20 cellular contexts compared by ENCODE assay signal in genomic region chr15:100049483-100049882, GRCh38.
DNase-seq lines count a peak whose midpoint lies in the region; ATAC-seq and TF ChIP-seq lines count a peak whose summit lies in the region.
"Had no signal": no experiment of that assay in that cellular context is flagged by ENCODE, and none has a peak within 500 bp of the region (broad histone marks: within the 10 kb centered on the region; RNA-seq: fewer than 3 reads in every experiment).

No MANE protein-coding gene starts in this region.

- H2BK5ac ChIP-seq in IMR-90 (ENCODE audit: low read depth, low read length, poor library complexity, severe bottlenecking): no peak overlapping the region

- no peak overlapping the region for H4K8ac ChIP-seq in IMR-90 (ENCODE audit: low read depth in 2 of 2, low read length in 2 of 2)

- no peak overlapping the region for H4K5ac ChIP-seq in IMR-90 (ENCODE audit: low read depth, low read length)

- peak overlapping the region; percentile 29 for H2AFZ ChIP-seq in IMR-90 (replicated peaks; ENCODE audit: low read length, poor library complexity)

- H3K27me3 ChIP-seq in IMR-90 (ENCODE audit: control insufficient read depth, insufficient read depth, low read length): no peaks in the 10 kb centered on the region

- H3K36me3 ChIP-seq in IMR-90 (ENCODE audit: control insufficient read depth, insufficient read depth, low read length): no peaks in the 10 kb centered on the region
- H3K36me3 ChIP-seq: BLaER1 treated with 17β-estradiol and CSF1 and Interleukin-3, amounts not matched to agents 10 nM and 100 nM had no signal

- no peak overlapping the region for H3K27ac Mint-ChIP-seq in osteocyte (ENCODE audit: unreplicated experiment)
- H3K27ac Mint-ChIP-seq: B cell; CD4-positive, alpha-beta T cell; CD8-positive, alpha-beta T cell had no signal

- intact Hi-C loops in IMR-90 (cut with micrococcal nuclease): no loop called here

- no peak for TF ChIP-seq POLR2A in IMR-90 (IDR thresholded peaks at IDR 0.05; ENCODE audit: low read depth, low read length)

- no peak overlapping the region for H3K4me3 Mint-ChIP-seq in osteocyte (ENCODE audit: unreplicated experiment)
- H3K4me3 Mint-ChIP-seq: B cell; CD4-positive, alpha-beta T cell; CD8-positive, alpha-beta T cell had no signal

- no peaks in the 10 kb centered on the region for H3K9me3 Mint-ChIP-seq in osteocyte (ENCODE audit: unreplicated experiment)
- H3K9me3 Mint-ChIP-seq: CD4-positive, alpha-beta T cell had no signal

- no peak overlapping the region for H3K9ac ChIP-seq in IMR-90 (ENCODE audit: low read depth, low read length)
- H3K9ac ChIP-seq: BLaER1 treated with 17β-estradiol and CSF1 and Interleukin-3, amounts not matched to agents 10 nM and 100 nM had no signal

- no peak for DNase-seq in IMR-90
- DNase-seq in coronary artery (ENCODE audit: low spot score): peak; percentile 28
- DNase-seq in mesenteric fat pad (ENCODE audit: low spot score): peak; percentile 51
- DNase-seq in osteocyte (ENCODE audit: extremely low spot score, unreplicated experiment): peak; percentile 66
- DNase-seq in UCSD-AML1 (lab: John Stamatoyannopoulos, UW; ENCODE audit: unreplicated experiment): no peak
- no peak for DNase-seq in OCI-M2 (lab: John Stamatoyannopoulos, UW; ENCODE audit: unreplicated experiment)
- DNase-seq: AML-193; Caco-2; Calu3; CD4-positive, alpha-beta T cell; CD8-positive, alpha-beta T cell; DMS79 treated with DMSO at 0.1 percent for 48 hours; GF-D8 had no signal

- POLR2A ChIA-PET in IMR-90 (lab: Charles Lee; ENCODE audit: unreplicated experiment): no interaction called here

- in situ Hi-C loops in IMR-90 (cut with MboI; ENCODE audit: low sequenced_read_pairs): no loop called here

- TF ChIP-seq CTCF in IMR-90 (conservative IDR thresholded peaks at IDR 0.05; ENCODE audit: low read depth, low read length) (no peak), coronary artery (IDR thresholded peaks at IDR 0.05) (no peak), osteocyte (IDR thresholded peaks at IDR 0.05) (no peak)

- no peak overlapping the region for H4K91ac ChIP-seq in IMR-90 (ENCODE audit: insufficient read depth, low read depth, low read length)

- no peak overlapping the region for H2AK9ac ChIP-seq in IMR-90 (replicated peaks; ENCODE audit: low read depth, low read length, poor library complexity)

- H3K18ac ChIP-seq in IMR-90 (ENCODE audit: low read depth, low read length): no peak overlapping the region

- H3K9me3 ChIP-seq in IMR-90 (ENCODE audit: control insufficient read depth, insufficient read depth, low read length): peaks cover 4% of the 10 kb centered on the region; the same call in 1 of the 2 replicates
- H3K9me3 ChIP-seq: A549, Caco-2 had no signal

- H3K27ac ChIP-seq in IMR-90 (ENCODE audit: insufficient read depth, low read length) (no peak overlapping the region), coronary artery (no peak overlapping the region)
- H3K27ac ChIP-seq: 22Rv1; A549; BLaER1 treated with 17β-estradiol and CSF1 and Interleukin-3, amounts not matched to agents 10 nM and 100 nM; C4-2B had no signal

- H2BK15ac ChIP-seq in IMR-90 (ENCODE audit: low read depth, low read length): no peak overlapping the region

- peaks cover 13% of the 10 kb centered on the region for H3K27me3 Mint-ChIP-seq in osteocyte (ENCODE audit: unreplicated experiment)
- H3K27me3 Mint-ChIP-seq: B cell; CD4-positive, alpha-beta T cell had no signal

- no peaks in the 10 kb centered on the region for H3K36me3 Mint-ChIP-seq in osteocyte (ENCODE audit: unreplicated experiment)

- H3K23ac ChIP-seq in IMR-90 (ENCODE audit: low read depth, low read length): no peak overlapping the region

- H3K4me2 ChIP-seq in IMR-90 (ENCODE audit: low read depth, low read length): no peak overlapping the region
- H3K4me2 ChIP-seq: A549; BLaER1 treated with 17β-estradiol and CSF1 and Interleukin-3, amounts not matched to agents 10 nM and 100 nM had no signal

- H3K79me1 ChIP-seq in IMR-90 (ENCODE audit: low read depth in 1 of 2, low read length in 2 of 2): no peaks in the 10 kb centered on the region

- H3K4me3 ChIP-seq in IMR-90 (ENCODE audit: insufficient read depth, low read depth, low read length): no peak overlapping the region
- H3K4me3 ChIP-seq in coronary artery: no peak overlapping the region
- H3K4me3 ChIP-seq: A549; BLaER1 treated with 17β-estradiol and CSF1 and Interleukin-3, amounts not matched to agents 10 nM and 100 nM had no signal

- no peaks in the 10 kb centered on the region for H4K20me1 ChIP-seq in IMR-90 (ENCODE audit: insufficient read depth, low read length)
- H4K20me1 ChIP-seq: BLaER1 treated with 17β-estradiol and CSF1 and Interleukin-3, amounts not matched to agents 10 nM and 100 nM had no signal

- dilution Hi-C loops in IMR-90 (cut with HindIII; ENCODE audit: low sequenced_read_pairs, unreplicated experiment): no loop called here

- peaks cover under 1% of the 10 kb centered on the region for H3K4me1 Mint-ChIP-seq in osteocyte (ENCODE audit: unreplicated experiment)
- H3K4me1 Mint-ChIP-seq: B cell had no signal

- CTCF ChIA-PET in IMR-90 (lab: Yijun Ruan, JAX): no interaction called here

- no peak overlapping the region for H3K56ac ChIP-seq in IMR-90 (ENCODE audit: extremely low read depth, insufficient read depth, low read length)

- H3K4me1 ChIP-seq in IMR-90 (ENCODE audit: control insufficient read depth, insufficient read depth, low read length): no peaks in the 10 kb centered on the region
- H3K4me1 ChIP-seq: A549, Caco-2 had no signal

- WGBS in IMR-90 (ENCODE audit: extremely low coverage in 2 of 2, insufficient read length in 1 of 2), 2 experiments: no CpG with 5 or more reads among the region's 2 CpGs

- TF ChIP-seq RAD21 in IMR-90 (IDR thresholded peaks at IDR 0.05; ENCODE audit: low read length): no peak

- no peaks in the 10 kb centered on the region for H3K9me1 ChIP-seq in IMR-90 (ENCODE audit: insufficient read depth, low read length)

- no peak overlapping the region for H2BK20ac ChIP-seq in IMR-90 (ENCODE audit: low read depth, low read length)

- no peak overlapping the region for H2AK5ac ChIP-seq in IMR-90 (ENCODE audit: low read depth, low read length)

- H3K4ac ChIP-seq in IMR-90 (ENCODE audit: low read depth, low read length): no peak overlapping the region

- no peak for ATAC-seq in IMR-90 (ENCODE audit: low read depth)
- ATAC-seq in GM19452 (IDR thresholded peaks at IDR 0.05; ENCODE audit: unreplicated experiment): no peak
- ATAC-seq in HG03135 (IDR thresholded peaks at IDR 0.05; ENCODE audit: unreplicated experiment): no peak
- ATAC-seq: A549; CD8-positive, alpha-beta T cell had no signal

- no TSS peak for BruUV-seq in IMR-90 (replicated peaks; lab: Mats Ljungman, UMichigan)

- H2BK120ac ChIP-seq in IMR-90 (ENCODE audit: low read depth, low read length): no peak overlapping the region

- no peak overlapping the region for H3K14ac ChIP-seq in IMR-90 (replicated peaks; ENCODE audit: low read depth, low read length)

TF ChIP-seq in IMR-90, 13 proteins besides CTCF, POLR2A, EP300 and RAD21:
- TF ChIP-seq RFX5 (IDR thresholded peaks at IDR 0.05; ENCODE audit: low read depth, low read length): no peak
- no peak for TF ChIP-seq SMC3 (IDR thresholded peaks at IDR 0.05; ENCODE audit: low read depth, low read length)
- TF ChIP-seq FOS (IDR thresholded peaks at IDR 0.05; ENCODE audit: low read depth, low read length): no peak
TF ChIP-seq in IMR-90: peak in this region for 0.

Comparison
In these comparisons a context has a peak if more than half of its experiments do, and no peak if none do; other contexts are left out.
1. DNase-seq: peak in coronary artery (single experiment), mesenteric fat pad (single experiment) and osteocyte (single experiment); none in IMR-90 (single experiment), UCSD-AML1 (single experiment) and OCI-M2 (single experiment).